In genomic region chrX:69618803-69619202, GRCh38 we compare ENCODE assay signal across 8 cellular contexts. TPM values are rescaled to one million over a fixed set of nuclear protein-coding genes. Genes with fewer than 3 reads are reported as not detected.
DNase-seq lines count a peak whose midpoint lies in the region; ATAC-seq and TF ChIP-seq lines count a peak whose summit lies in the region.

No MANE protein-coding gene starts in this region.

- H3K36me3 ChIP-seq in heart right ventricle (no peaks in the 10 kb centered on the region), OCI-LY1 (ENCODE audit: insufficient read depth, low read length) (no peaks in the 10 kb centered on the region)

- peaks cover 3% of the 10 kb centered on the region for H3K4me1 Mint-ChIP-seq in activated CD8-positive, alpha-beta memory T cell treated with anti-CD3 and anti-CD28 coated beads, Interleukin-2, amount 10 ng/mL, durations not matched to agents 7 days and 5 days

- no peak overlapping the region for H3K4me3 Mint-ChIP-seq in activated CD8-positive, alpha-beta memory T cell treated with anti-CD3 and anti-CD28 coated beads, Interleukin-2, amount 10 ng/mL, durations not matched to agents 7 days and 5 days

- H3K27ac ChIP-seq in heart right ventricle, result no peak overlapping the region
- H3K27ac ChIP-seq in OCI-LY1 (ENCODE audit: low read depth, low read length, poor library complexity, severe bottlenecking), result no peak overlapping the region

- WGBS in heart right ventricle, 2 donors, result 0 to 3% methylated on average over 1 of the region's 1 CpG

- no peaks in the 10 kb centered on the region for H3K9me2 ChIP-seq in OCI-LY1 (ENCODE audit: low read depth, low read length)

- H3K4me2 ChIP-seq in OCI-LY1 (ENCODE audit: low read length), result no peak overlapping the region

- DNase-seq in heart right ventricle (peak in 1 of 2 donors; percentile 25), cardiac septum (ENCODE audit: low spot score) (no peak), dermis blood vessel endothelial cell (peak; percentile 31), pons (ENCODE audit: low spot score) (peak; percentile 55)
- DNase-seq in activated CD8-positive, alpha-beta memory T cell treated with anti-CD3 and anti-CD28 coated beads, Interleukin-2, amount 10 ng/mL, durations not matched to agents 7 days and 5 days, result no peak

- peaks cover 0 to 16% (median 0%) of the 10 kb centered on the region in 9 donors for H3K4me1 ChIP-seq in heart right ventricle
- no peaks in the 10 kb centered on the region for H3K4me1 ChIP-seq in OCI-LY1 (ENCODE audit: insufficient read depth, low read length, severe bottlenecking)

- intact Hi-C loops in heart right ventricle (cut with DNase I), result loop anchor here in 8 of 10 donors (1.0 to 10.0 kb wide), 10 partner anchors 62 to 476 kb away; no protein-coding TSS in a partner anchor
- intact Hi-C loops in cardiac septum (cut with DNase I), result loop anchor here (5.0 to 10.0 kb wide), 2 partner anchors 416 to 797 kb away; no protein-coding TSS in a partner anchor

- CTCF ChIA-PET in activated CD8-positive, alpha-beta memory T cell treated with anti-CD3 and anti-CD28 coated beads, Interleukin-2, amount 10 ng/mL, durations not matched to agents 7 days and 5 days (lab: Charles Lee), result interaction anchor here (1.3 kb wide), 1 partner anchor 478 kb away, joined by 3 read pairs; no protein-coding TSS in a partner anchor

- H3F3A ChIP-seq in OCI-LY1 (ENCODE audit: insufficient read depth, low read length), result no peaks in the 10 kb centered on the region

- no peak for ATAC-seq in heart right ventricle
- ATAC-seq in GM21825 (IDR thresholded peaks at IDR 0.05; ENCODE audit: unreplicated experiment), result no peak
- no peak for ATAC-seq in activated CD8-positive, alpha-beta memory T cell treated with anti-CD3 and anti-CD28 coated beads, Interleukin-2, amount 10 ng/mL, durations not matched to agents 7 days and 5 days
- ATAC-seq in HG02973 (IDR thresholded peaks at IDR 0.05; ENCODE audit: unreplicated experiment), result no peak

- no peak overlapping the region for H3K27ac Mint-ChIP-seq in activated CD8-positive, alpha-beta memory T cell treated with anti-CD3 and anti-CD28 coated beads, Interleukin-2, amount 10 ng/mL, durations not matched to agents 7 days and 5 days

- no peaks in the 10 kb centered on the region for H3K79me2 ChIP-seq in OCI-LY1 (ENCODE audit: insufficient read depth, low read length)

- H3K36me3 Mint-ChIP-seq in activated CD8-positive, alpha-beta memory T cell treated with anti-CD3 and anti-CD28 coated beads, Interleukin-2, amount 10 ng/mL, durations not matched to agents 7 days and 5 days, result no peaks in the 10 kb centered on the region

- H2AFZ ChIP-seq in OCI-LY1 (ENCODE audit: low read length), result no peak overlapping the region

- peaks cover 31% of the 10 kb centered on the region for H3K27me3 Mint-ChIP-seq in activated CD8-positive, alpha-beta memory T cell treated with anti-CD3 and anti-CD28 coated beads, Interleukin-2, amount 10 ng/mL, durations not matched to agents 7 days and 5 days

- no peak overlapping the region for H3K9ac ChIP-seq in OCI-LY1 (ENCODE audit: low read length)

- no peaks in the 10 kb centered on the region for H4K20me1 ChIP-seq in OCI-LY1 (ENCODE audit: insufficient read depth, low read length)

- TF ChIP-seq CTCF in heart right ventricle (IDR thresholded peaks at IDR 0.05), result peak; percentile 9 to 63 (median 54)
- TF ChIP-seq CTCF in OCI-LY1 (IDR thresholded peaks at IDR 0.05; ENCODE audit: low read length), result peak; percentile 19; the same call in 1 of the 2 replicates

- H3K9me3 Mint-ChIP-seq in activated CD8-positive, alpha-beta memory T cell treated with anti-CD3 and anti-CD28 coated beads, Interleukin-2, amount 10 ng/mL, durations not matched to agents 7 days and 5 days (ENCODE audit: low read depth), result no peaks in the 10 kb centered on the region

- H3K27me3 ChIP-seq in heart right ventricle, result peaks cover 0 to 52% (median 0%) of the 10 kb centered on the region in 7 donors
- no peaks in the 10 kb centered on the region for H3K27me3 ChIP-seq in OCI-LY1 (ENCODE audit: insufficient read depth, low read length)

- H3K4me3 ChIP-seq in heart right ventricle (no peak overlapping the region), OCI-LY1 (ENCODE audit: low read depth, low read length, poor library complexity, severe bottlenecking) (no peak overlapping the region)

- H3K9me3 ChIP-seq in heart right ventricle (peaks cover 0 to 7% (median 0%) of the 10 kb centered on the region in 11 donors), OCI-LY1 (ENCODE audit: low read length) (no peaks in the 10 kb centered on the region)

RNA-seq across cellular contexts. Expression of gene EDA, which starts 2.9 kb away (rescaled TPM):
- total RNA-seq in heart right ventricle (1 to 10 TPM; 4.2 to 9.4 (median 5.4) TPM), cardiac septum (5.9 TPM), dermis blood vessel endothelial cell (1.3 and 3.1 TPM in 2 replicates)
- 1 to 10 TPM; 2.3 to 3.1 TPM for polyA plus RNA-seq in heart right ventricle
- under 1 TPM; 0.79 to 0.96 TPM for total RNA-seq in activated CD8-positive, alpha-beta memory T cell treated with anti-CD3 and anti-CD28 coated beads, Interleukin-2, amount 10 ng/mL, durations not matched to agents 7 days and 5 days

Comparison
In these comparisons a context has a peak if more than half of its experiments do, and no peak if none do; other contexts are left out.
1. DNase-seq: peak in dermis blood vessel endothelial cell (single experiment) and pons (single experiment); none in cardiac septum (single experiment) and activated CD8-positive, alpha-beta memory T cell treated with anti-CD3 and anti-CD28 coated beads, Interleukin-2, amount 10 ng/mL, durations not matched to agents 7 days and 5 days (single experiment).